Comparison of ENCODE assay signal across 16 cellular contexts in the genomic region with DNA sequence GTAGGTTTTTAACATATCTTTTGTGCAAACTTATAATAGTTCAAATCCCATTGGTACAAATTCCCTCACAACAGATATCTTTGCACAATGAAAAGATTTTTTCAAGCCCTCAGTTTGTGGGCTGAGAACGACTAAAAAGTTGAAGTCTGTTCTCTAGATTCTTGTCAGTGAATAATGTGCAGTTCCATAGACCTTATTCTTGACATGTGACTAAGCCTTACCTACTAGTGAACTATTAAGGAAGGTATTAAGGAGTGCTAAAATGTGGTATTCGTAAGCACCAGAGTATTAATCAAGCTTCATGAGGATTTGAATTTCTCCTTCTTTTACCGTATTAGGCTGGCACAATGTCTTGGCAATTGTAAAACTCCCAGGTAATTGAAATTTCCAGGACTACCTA.
A peak's percentile ranks its signal among the peaks of the same experiment; 100 is the strongest.
DNase-seq lines count a peak whose midpoint lies in the region; ATAC-seq and TF ChIP-seq lines count a peak whose summit lies in the region.
"Had no signal": no experiment of that assay in that cellular context is flagged by ENCODE, and none has a peak within 500 bp of the region (broad histone marks: within the 10 kb centered on the region; RNA-seq: fewer than 3 reads in every experiment).

No MANE protein-coding gene starts in this region.

- H2AFZ ChIP-seq in ACC112 (ENCODE audit: low read length, unreplicated experiment): no peak overlapping the region

- DNase-seq in RPMI8226 (peak; percentile 10), foreskin keratinocyte (peak in 1 of 2 donors; percentile 52), A172 (ENCODE audit: low spot score) (no peak), AML-193 (lab: John Stamatoyannopoulos, UW) (no peak)
- DNase-seq: activated CD4-positive, alpha-beta T cell treated with anti-CD3 and anti-CD28 coated beads, Interleukin-2, amount 50 U/mL, for 1 hour; effector memory CD8-positive, alpha-beta T cell; foreskin melanocyte; KG1; mesendoderm; NCI-H146; NCI-H524 treated with DMSO at 0.1 percent for 48 hours; occipital lobe had no signal

- H3K36me3 ChIP-seq in ACC112 (ENCODE audit: insufficient read depth, low read length): no peaks in the 10 kb centered on the region

- ATAC-seq in GM19372 (IDR thresholded peaks at IDR 0.05; ENCODE audit: low read depth, unreplicated experiment): peak; percentile 11
- ATAC-seq in foreskin keratinocyte: peak; percentile 43
- no peak for ATAC-seq in HG02973 (IDR thresholded peaks at IDR 0.05; ENCODE audit: unreplicated experiment)
- ATAC-seq in GM18909 (IDR thresholded peaks at IDR 0.05; ENCODE audit: poor library complexity, unreplicated experiment): no peak

- H3K27ac ChIP-seq in ACC112 (ENCODE audit: low read depth, low read length) (no peak overlapping the region; the same call in 1 of the 2 replicates), foreskin keratinocyte (peak overlapping the region; percentile 95)

- H3K4me3 ChIP-seq in ACC112 (ENCODE audit: low read depth, low read length): peak overlapping the region; percentile 47; the same call in 1 of the 2 replicates

- H3K4me1 ChIP-seq in ACC112 (ENCODE audit: control insufficient read depth, insufficient read depth, low read length, unreplicated experiment) (peaks cover 38% of the 10 kb centered on the region), foreskin keratinocyte (peaks cover 47% of the 10 kb centered on the region)

- H3K27me3 ChIP-seq in ACC112 (ENCODE audit: insufficient read depth, low read length) (no peaks in the 10 kb centered on the region), foreskin keratinocyte (no peaks in the 10 kb centered on the region)

- no peak for TF ChIP-seq CTCF in foreskin keratinocyte (conservative IDR thresholded peaks at IDR 0.05)

- no peaks in the 10 kb centered on the region for H3K79me2 ChIP-seq in ACC112 (ENCODE audit: control insufficient read depth, insufficient read depth, low read length, unreplicated experiment)

Comparison
In these comparisons a context has a peak if more than half of its experiments do, and no peak if none do; other contexts are left out.
1. ATAC-seq: peak in GM19372 (single experiment) and foreskin keratinocyte (single experiment); none in HG02973 (single experiment) and GM18909 (single experiment).